8 cellular contexts compared by ENCODE assay signal in the genomic region with DNA sequence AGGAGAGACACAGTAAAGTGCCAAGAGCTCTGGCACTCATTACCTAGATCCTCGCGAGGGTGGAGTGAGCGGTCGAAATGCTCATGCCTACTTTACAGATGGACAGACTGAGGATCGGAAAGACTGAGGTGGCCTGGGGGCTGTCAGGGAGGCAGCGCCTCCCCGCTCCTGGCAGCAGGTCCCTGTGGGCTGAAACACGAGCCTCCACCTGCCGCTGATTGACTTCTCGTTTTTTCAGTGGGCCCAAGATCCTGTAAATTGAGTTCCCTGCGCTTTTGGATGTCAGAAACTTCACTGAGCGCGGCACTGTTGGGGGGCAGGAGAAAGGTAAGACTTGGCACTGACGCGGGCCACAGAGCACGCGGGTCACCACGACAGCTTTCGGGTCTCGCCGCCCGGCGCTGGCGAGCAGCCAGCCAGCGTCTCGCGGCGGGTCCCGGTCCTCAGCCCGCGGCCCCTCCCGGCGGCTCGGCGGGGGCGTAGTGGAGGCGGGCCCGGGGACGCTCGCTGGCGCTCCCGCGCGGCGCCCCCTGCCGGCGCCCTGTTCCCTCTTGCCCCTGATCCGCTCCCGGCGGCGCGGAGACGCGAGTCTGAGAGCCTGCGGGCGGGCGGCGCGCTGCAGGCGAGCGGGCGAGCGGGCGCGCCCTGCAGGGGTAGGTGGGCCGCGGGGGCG. TPM values are rescaled to one million over a fixed set of nuclear protein-coding genes. Genes with fewer than 3 reads are reported as not detected.
DNase-seq lines count a peak whose midpoint lies in the region; ATAC-seq and TF ChIP-seq lines count a peak whose summit lies in the region.

No MANE protein-coding gene starts in this region.

- H3K27ac ChIP-seq in A673 (ENCODE audit: low read depth, low read length, poor library complexity, severe bottlenecking) (no peak overlapping the region), muscle layer of duodenum (ENCODE audit: low read length) (no peak overlapping the region)

- H3K4me3 ChIP-seq in A673 (ENCODE audit: low read depth, low read length, poor library complexity, severe bottlenecking) (peak overlapping the region; percentile 68), epithelial cell of esophagus (ENCODE audit: low read length) (no peak overlapping the region), muscle layer of duodenum (ENCODE audit: low read depth in 1 of 2, low read length in 2 of 2) (peak overlapping the region; percentile 37 to 68)

- intact Hi-C loops in A673 (cut with micrococcal nuclease; ENCODE audit: unreplicated experiment): no loop called here

- peak; percentile 85 for ATAC-seq in GM18867 (IDR thresholded peaks at IDR 0.05; ENCODE audit: unreplicated experiment)
- peak; percentile 57 for ATAC-seq in HG03571 (IDR thresholded peaks at IDR 0.05; ENCODE audit: unreplicated experiment)

- POLR2A ChIA-PET in A673 (lab: Charles Lee; ENCODE audit: low non-redundant PET): no interaction called here

- CTCF ChIA-PET in A673 (lab: Charles Lee): interaction anchor here (0.5 kb wide), 1 partner anchor 205 kb away, joined by 6 read pairs; no protein-coding TSS in a partner anchor

- H3K27me3 ChIP-seq in A673 (replicated peaks; ENCODE audit: insufficient read depth, low read depth, low read length, poor library complexity) (no peaks in the 10 kb centered on the region), muscle layer of duodenum (ENCODE audit: low read depth, low read length) (peaks cover 11% of the 10 kb centered on the region)

- peak; percentile 89 for DNase-seq in A673 (ENCODE audit: low spot score)
- peak; percentile 73 for DNase-seq in NCI-H748 treated with DMSO at 0.1 percent for 48 hours (lab: John Stamatoyannopoulos, UW)
- DNase-seq in activated CD8-positive, alpha-beta memory T cell treated with anti-CD3 and anti-CD28 coated beads, Interleukin-2, amount 50 U/mL, for 48 hours: peak; percentile 90
- peak; percentile 46 for DNase-seq in epithelial cell of esophagus (ENCODE audit: low read depth)
- peak; percentile 35 to 41 for DNase-seq in stimulated activated CD8-positive, alpha-beta memory T cell treated with anti-CD3 and anti-CD28 coated beads, Interleukin-7, amount 100 ng/mL, for 1 hour (ENCODE audit: low read depth in 2 of 2)

- H3K4me1 ChIP-seq in A673 (ENCODE audit: insufficient read depth, low read length, poor library complexity, severe bottlenecking): peaks cover 18% of the 10 kb centered on the region
- H3K4me1 ChIP-seq in muscle layer of duodenum (ENCODE audit: control insufficient read depth in 1 of 2, insufficient read depth in 2 of 2, low read length in 2 of 2): peaks cover 0 to 15% of the 10 kb centered on the region in 2 donors

- TF ChIP-seq CTCF in A673 (conservative IDR thresholded peaks at IDR 0.05; ENCODE audit: low read depth, low read length) (peak; percentile 44; the same call in 1 of the 2 replicates), epithelial cell of esophagus (IDR thresholded peaks at IDR 0.05; ENCODE audit: insufficient read depth, low read depth, low read length, missing control alignments) (peak; percentile 14)

- H3K9me3 ChIP-seq in A673 (ENCODE audit: low read depth, low read length, poor library complexity, severe bottlenecking) (no peaks in the 10 kb centered on the region), muscle layer of duodenum (ENCODE audit: control insufficient read depth in 1 of 2, low read length in 2 of 2) (no peaks in the 10 kb centered on the region)

- BruUV-seq in A673 (replicated peaks; lab: Mats Ljungman, UMichigan): no TSS peak

- H3K36me3 ChIP-seq in A673 (ENCODE audit: insufficient read depth, low read length, poor library complexity, severe bottlenecking) (no peaks in the 10 kb centered on the region), muscle layer of duodenum (ENCODE audit: control insufficient read depth in 1 of 2, insufficient read depth in 2 of 2, low read length in 2 of 2) (no peaks in the 10 kb centered on the region)

RNA-seq across cellular contexts. Expression of a gene that starts 0.6 kb away (rescaled TPM):
- 5.4 and 5.5 TPM in 2 replicates for total RNA-seq in A673 (2021)

Comparison
In these comparisons a context has a peak if more than half of its experiments do, and no peak if none do; other contexts are left out.
1. DNase-seq: peak in every context shown above with its lines; median percentile 90 in activated CD8-positive, alpha-beta memory T cell treated with anti-CD3 and anti-CD28 coated beads, Interleukin-2, amount 50 U/mL, for 48 hours; 89 in A673; 73 in NCI-H748 treated with DMSO at 0.1 percent for 48 hours; 46 in epithelial cell of esophagus; 38 in stimulated activated CD8-positive, alpha-beta memory T cell treated with anti-CD3 and anti-CD28 coated beads, Interleukin-7, amount 100 ng/mL, for 1 hour.